ENCODE assay signal across 16 cellular contexts in the genomic region with DNA sequence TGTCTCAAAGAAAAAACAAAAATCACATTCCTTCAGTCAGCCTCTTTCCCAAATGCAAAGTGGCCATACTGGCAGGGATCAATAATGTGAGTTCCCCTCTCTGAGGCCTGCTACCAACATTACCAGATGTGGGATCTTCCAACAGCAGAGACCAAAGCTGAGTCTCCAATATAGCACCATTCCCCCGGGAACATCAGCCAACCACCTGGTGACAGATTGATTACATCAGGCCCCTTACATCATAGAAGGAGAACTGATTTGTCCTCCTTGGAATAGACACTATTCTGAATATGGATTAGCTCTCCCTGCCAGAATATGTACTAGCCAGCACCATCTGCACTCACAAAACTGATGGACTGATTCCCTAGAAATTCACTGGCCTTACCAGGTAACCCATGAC.
"Had no signal": no experiment of that assay in that cellular context is flagged by ENCODE, and none has a peak within 500 bp of the region (broad histone marks: within the 10 kb centered on the region; RNA-seq: fewer than 3 reads in every experiment).

No MANE protein-coding gene starts in this region.

- ATAC-seq: activated CD8-positive, alpha-beta T cell treated with anti-CD3 and anti-CD28 coated beads, Interleukin-2, amount 10 ng/mL, durations not matched to agents 7 days and 5 days; activated T-cell treated with anti-CD3 and anti-CD28 coated beads, Interleukin-2, amount 50 U/mL, for 72 hours; gastroesophageal sphincter; left lung; naive thymus-derived CD4-positive, alpha-beta T cell; pancreas had no signal

- H3K9me3 ChIP-seq: left lung, pancreas, sigmoid colon had no signal

- DNase-seq: activated B cell treated with CpG ODN at 0.5 μM for 24 hours; activated CD4-positive, alpha-beta T cell treated with anti-CD3 and anti-CD28 coated beads, Interleukin-2, amount 10 ng/mL, durations not matched to agents 24 days and 14 days; activated CD8-positive, alpha-beta memory T cell treated with anti-CD3 and anti-CD28 coated beads, Interleukin-2, amount 50 U/mL, for 4 hours; activated CD8-positive, alpha-beta T cell treated with anti-CD3 and anti-CD28 coated beads, Interleukin-2, amount 10 ng/mL, durations not matched to agents 7 days and 5 days; activated naive CD8-positive, alpha-beta T cell treated with anti-CD3 and anti-CD28 coated beads, Interleukin-2, amount 10 ng/mL, durations not matched to agents 7 days and 5 days; activated T-cell treated with anti-CD3 and anti-CD28 coated beads, Interleukin-2, amount 50 U/mL, for 72 hours; brain microvascular endothelial cell; dermis blood vessel endothelial cell; left lung; naive thymus-derived CD4-positive, alpha-beta T cell; pancreas; sigmoid colon; stimulated activated CD4-positive, alpha-beta T cell treated with anti-CD3 and anti-CD28 coated beads, Interleukin-1b, Interleukin-23, amount 100 ng/mL, for 48 hours had no signal

- H3K27ac ChIP-seq: brain microvascular endothelial cell, epithelial cell of prostate, gastroesophageal sphincter, left lung, pancreas, sigmoid colon had no signal

- H3K9me3 Mint-ChIP-seq: activated B cell treated with CpG ODN at 0.5 μM for 24 hours; activated T-cell treated with anti-CD3 and anti-CD28 coated beads, Interleukin-2, amount 50 U/mL, for 72 hours had no signal

- H3K4me1 Mint-ChIP-seq: activated B cell treated with CpG ODN at 0.5 μM for 24 hours; activated CD4-positive, alpha-beta T cell treated with anti-CD3 and anti-CD28 coated beads, Interleukin-2, amount 10 ng/mL, durations not matched to agents 24 days and 14 days; activated naive CD8-positive, alpha-beta T cell treated with anti-CD3 and anti-CD28 coated beads, Interleukin-2, amount 10 ng/mL, durations not matched to agents 7 days and 5 days had no signal

- H3K4me1 ChIP-seq: gastroesophageal sphincter, left lung, sigmoid colon had no signal

- H3K27ac Mint-ChIP-seq: activated B cell treated with CpG ODN at 0.5 μM for 24 hours; activated CD4-positive, alpha-beta T cell treated with anti-CD3 and anti-CD28 coated beads, Interleukin-2, amount 10 ng/mL, durations not matched to agents 24 days and 14 days; activated CD8-positive, alpha-beta T cell treated with anti-CD3 and anti-CD28 coated beads, Interleukin-2, amount 10 ng/mL, durations not matched to agents 7 days and 5 days; activated naive CD8-positive, alpha-beta T cell treated with anti-CD3 and anti-CD28 coated beads, Interleukin-2, amount 10 ng/mL, durations not matched to agents 7 days and 5 days; activated T-cell treated with anti-CD3 and anti-CD28 coated beads, Interleukin-2, amount 50 U/mL, for 72 hours; naive thymus-derived CD4-positive, alpha-beta T cell; T-helper 2 cell treated with Interferon-gamma antibody and Interleukin-4, amounts not matched to agents 5 μg/mL and 100 μg/mL, for 36 hours had no signal

- H3K4me3 Mint-ChIP-seq: activated B cell treated with CpG ODN at 0.5 μM for 24 hours; activated CD4-positive, alpha-beta T cell treated with anti-CD3 and anti-CD28 coated beads, Interleukin-2, amount 10 ng/mL, durations not matched to agents 24 days and 14 days; activated CD8-positive, alpha-beta T cell treated with anti-CD3 and anti-CD28 coated beads, Interleukin-2, amount 10 ng/mL, durations not matched to agents 7 days and 5 days; activated naive CD8-positive, alpha-beta T cell treated with anti-CD3 and anti-CD28 coated beads, Interleukin-2, amount 10 ng/mL, durations not matched to agents 7 days and 5 days; activated T-cell treated with anti-CD3 and anti-CD28 coated beads, Interleukin-2, amount 50 U/mL, for 72 hours; naive thymus-derived CD4-positive, alpha-beta T cell; T-helper 2 cell treated with Interferon-gamma antibody and Interleukin-4, amounts not matched to agents 5 μg/mL and 100 μg/mL, for 36 hours had no signal

- H3K27me3 ChIP-seq: brain microvascular endothelial cell, gastroesophageal sphincter, left lung, pancreas, sigmoid colon had no signal

- H3K36me3 Mint-ChIP-seq: activated naive CD8-positive, alpha-beta T cell treated with anti-CD3 and anti-CD28 coated beads, Interleukin-2, amount 10 ng/mL, durations not matched to agents 7 days and 5 days had no signal

- H3K36me3 ChIP-seq: brain microvascular endothelial cell, gastroesophageal sphincter, left lung, pancreas, sigmoid colon had no signal

- H3K4me3 ChIP-seq: gastroesophageal sphincter, left lung, pancreas, sigmoid colon had no signal
